Comparison of ENCODE assay signal across 16 cellular contexts in genomic region chr2:210007895-210008294, GRCh38. TPM values are rescaled to one million over a fixed set of nuclear protein-coding genes. Genes with fewer than 3 reads are reported as not detected.
DNase-seq lines count a peak whose midpoint lies in the region; ATAC-seq and TF ChIP-seq lines count a peak whose summit lies in the region.
"Had no signal": no experiment of that assay in that cellular context is flagged by ENCODE, and none has a peak within 500 bp of the region (broad histone marks: within the 10 kb centered on the region; RNA-seq: fewer than 3 reads in every experiment).

No MANE protein-coding gene starts in this region.

- H3K27me3 ChIP-seq in breast epithelium (no peaks in the 10 kb centered on the region), right atrium auricular region (no peaks in the 10 kb centered on the region), MG63 (no peaks in the 10 kb centered on the region)
- H3K27me3 ChIP-seq: ovary had no signal

- H3K4me1 Mint-ChIP-seq in MCF 10A (ENCODE audit: insufficient read depth, unreplicated experiment), result peaks cover 26% of the 10 kb centered on the region
- H3K4me1 Mint-ChIP-seq in activated T-helper 17 cell treated with anti-CD3 and anti-CD28 coated beads, Interleukin-2, amount 50 U/mL, for 72 hours, result peaks cover 31% of the 10 kb centered on the region
- peaks cover 63% of the 10 kb centered on the region for H3K4me1 Mint-ChIP-seq in stimulated activated effector memory CD8-positive, alpha-beta T cell treated with anti-CD3 and anti-CD28 coated beads, Interleukin-12 subunit alpha, Interleukin-12 subunit beta, amount 100 ng/mL, for 72 hours

- H3K36me3 ChIP-seq in breast epithelium, result no peaks in the 10 kb centered on the region
- peaks cover 13% of the 10 kb centered on the region for H3K36me3 ChIP-seq in right atrium auricular region
- H3K36me3 ChIP-seq in MG63, result peaks cover 65% of the 10 kb centered on the region
- H3K36me3 ChIP-seq: ovary had no signal

- no peaks in the 10 kb centered on the region for H3K27me3 Mint-ChIP-seq in MCF 10A (ENCODE audit: insufficient read depth, unreplicated experiment)
- no peaks in the 10 kb centered on the region for H3K27me3 Mint-ChIP-seq in activated T-helper 17 cell treated with anti-CD3 and anti-CD28 coated beads, Interleukin-2, amount 50 U/mL, for 72 hours

- TF ChIP-seq CTCF in MCF 10A (IDR thresholded peaks at IDR 0.05; ENCODE audit: unreplicated experiment), result no peak
- TF ChIP-seq CTCF in breast epithelium (IDR thresholded peaks at IDR 0.05), result no peak
- TF ChIP-seq CTCF in right atrium auricular region (IDR thresholded peaks at IDR 0.05), result no peak

- BruUV-seq in MCF 10A (replicated peaks; lab: Mats Ljungman, UMichigan), result no TSS peak

- TF ChIP-seq POLR2A in breast epithelium (IDR thresholded peaks at IDR 0.05), result no peak

- CTCF ChIA-PET in MCF 10A (lab: Yijun Ruan, JAX), result interaction anchor here (0.6 to 0.7 kb wide), 3 partner anchors 28 to 190 kb away, joined by 3 to 4 read pairs (median 3); no protein-coding TSS in a partner anchor

- no peaks in the 10 kb centered on the region for H3K9me3 Mint-ChIP-seq in MCF 10A (ENCODE audit: unreplicated experiment)
- no peaks in the 10 kb centered on the region for H3K9me3 Mint-ChIP-seq in activated T-helper 17 cell treated with anti-CD3 and anti-CD28 coated beads, Interleukin-2, amount 50 U/mL, for 72 hours
- no peaks in the 10 kb centered on the region for H3K9me3 Mint-ChIP-seq in stimulated activated effector memory CD8-positive, alpha-beta T cell treated with anti-CD3 and anti-CD28 coated beads, Interleukin-12 subunit alpha, Interleukin-12 subunit beta, amount 100 ng/mL, for 72 hours
- H3K9me3 Mint-ChIP-seq: mesothelial cell of epicardium had no signal

- no peak overlapping the region for H3K27ac Mint-ChIP-seq in MCF 10A (ENCODE audit: low read depth, unreplicated experiment)
- peak overlapping the region; percentile 20 for H3K27ac Mint-ChIP-seq in activated T-helper 17 cell treated with anti-CD3 and anti-CD28 coated beads, Interleukin-2, amount 50 U/mL, for 72 hours
- peak overlapping the region; percentile 35 for H3K27ac Mint-ChIP-seq in stimulated activated effector memory CD8-positive, alpha-beta T cell treated with anti-CD3 and anti-CD28 coated beads, Interleukin-12 subunit alpha, Interleukin-12 subunit beta, amount 100 ng/mL, for 72 hours
- H3K27ac Mint-ChIP-seq: mesothelial cell of epicardium had no signal

- DNase-seq in MCF 10A (ENCODE audit: unreplicated experiment), result peak; percentile 7
- DNase-seq in breast epithelium (ENCODE audit: low spot score in 2 of 2), result no peak
- DNase-seq in right atrium auricular region (ENCODE audit: low spot score), result no peak
- DNase-seq in stimulated activated effector memory CD8-positive, alpha-beta T cell treated with anti-CD3 and anti-CD28 coated beads, Interleukin-12 subunit alpha, Interleukin-12 subunit beta, amount 100 ng/mL, for 72 hours (ENCODE audit: low spot score in 2 of 2), result no peak
- DNase-seq in MG63, result no peak
- DNase-seq in GDM1 (lab: John Stamatoyannopoulos, UW), result no peak
- DNase-seq: activated CD4-positive, alpha-beta T cell treated with anti-CD3 and anti-CD28 coated beads, Interleukin-2, amount 50 U/mL, for 4 hours; Caco-2; H7; NCI-H187 treated with DMSO at 0.1 percent for 48 hours; ovary; SHP77; T1000 had no signal

- no peak overlapping the region for H3K4me3 Mint-ChIP-seq in MCF 10A (ENCODE audit: unreplicated experiment)
- H3K4me3 Mint-ChIP-seq in activated T-helper 17 cell treated with anti-CD3 and anti-CD28 coated beads, Interleukin-2, amount 50 U/mL, for 72 hours, result no peak overlapping the region
- H3K4me3 Mint-ChIP-seq in stimulated activated effector memory CD8-positive, alpha-beta T cell treated with anti-CD3 and anti-CD28 coated beads, Interleukin-12 subunit alpha, Interleukin-12 subunit beta, amount 100 ng/mL, for 72 hours, result no peak overlapping the region
- H3K4me3 Mint-ChIP-seq: mesothelial cell of epicardium had no signal

- intact Hi-C loops in MCF 10A (cut with micrococcal nuclease), result no loop called here
- intact Hi-C loops in breast epithelium (cut with DNase I; ENCODE audit: low total_unique reads), result no loop called here

- H3K27ac ChIP-seq in breast epithelium (no peak overlapping the region), right atrium auricular region (peak overlapping the region; percentile 65 to 80)
- H3K27ac ChIP-seq: ovary had no signal

- no peak for ATAC-seq in activated T-helper 17 cell treated with anti-CD3 and anti-CD28 coated beads, Interleukin-2, amount 50 U/mL, for 72 hours (replicated peaks)
- ATAC-seq in stimulated activated effector memory CD8-positive, alpha-beta T cell treated with anti-CD3 and anti-CD28 coated beads, Interleukin-12 subunit alpha, Interleukin-12 subunit beta, amount 100 ng/mL, for 72 hours, result no peak
- ATAC-seq in GM18870 (IDR thresholded peaks at IDR 0.05; ENCODE audit: unreplicated experiment), result no peak

- H3K4me1 ChIP-seq in breast epithelium (peaks cover 0 to 9% of the 10 kb centered on the region in 2 donors), right atrium auricular region (peaks cover 0 to 51% of the 10 kb centered on the region in 2 donors)

- POLR2A ChIA-PET in MCF 10A (lab: Yijun Ruan, JAX), result no interaction called here

- H3K4me3 ChIP-seq in breast epithelium, result no peak overlapping the region
- no peak overlapping the region for H3K4me3 ChIP-seq in right atrium auricular region
- H3K4me3 ChIP-seq in MG63, result no peak overlapping the region
- H3K4me3 ChIP-seq: ovary had no signal

- H3K9me3 ChIP-seq in breast epithelium (no peaks in the 10 kb centered on the region), right atrium auricular region (no peaks in the 10 kb centered on the region), MG63 (no peaks in the 10 kb centered on the region)
- H3K9me3 ChIP-seq: Caco-2, ovary had no signal

- H3K36me3 Mint-ChIP-seq in MCF 10A (ENCODE audit: insufficient read depth, unreplicated experiment), result peaks cover 28% of the 10 kb centered on the region
- peaks cover 84% of the 10 kb centered on the region for H3K36me3 Mint-ChIP-seq in activated T-helper 17 cell treated with anti-CD3 and anti-CD28 coated beads, Interleukin-2, amount 50 U/mL, for 72 hours (ENCODE audit: low read depth)
- peaks cover 74% of the 10 kb centered on the region for H3K36me3 Mint-ChIP-seq in stimulated activated effector memory CD8-positive, alpha-beta T cell treated with anti-CD3 and anti-CD28 coated beads, Interleukin-12 subunit alpha, Interleukin-12 subunit beta, amount 100 ng/mL, for 72 hours

RNA-seq across cellular contexts. Expression of gene RPE, which starts 5.5 kb away (rescaled TPM):
- total RNA-seq in MCF 10A (2022) (90.6 and 92.1 TPM in 2 replicates), breast epithelium (10 to 100 TPM; 48.8 to 68.2 (median 55.4) TPM), right atrium auricular region (10 to 100 TPM; 21.0 to 26.4 TPM)
- 10 to 100 TPM; 33.9 to 61.9 TPM for total RNA-seq in activated T-helper 17 cell treated with anti-CD3 and anti-CD28 coated beads, Interleukin-2, amount 50 U/mL, for 72 hours
- total RNA-seq in MG63 (2014; rRNA removed; shearing (Covaris generic); ENCODE audit: low replicate concordance), result 27.6 and 179 TPM in 2 replicates

Comparison
In these comparisons a context has a peak if more than half of its experiments do, and no peak if none do; other contexts are left out.
1. H3K27ac ChIP-seq: peak in right atrium auricular region (2 of 2); none in breast epithelium (0 of 2).